ENCODE assay signal across 8 cellular contexts in the genomic region with DNA sequence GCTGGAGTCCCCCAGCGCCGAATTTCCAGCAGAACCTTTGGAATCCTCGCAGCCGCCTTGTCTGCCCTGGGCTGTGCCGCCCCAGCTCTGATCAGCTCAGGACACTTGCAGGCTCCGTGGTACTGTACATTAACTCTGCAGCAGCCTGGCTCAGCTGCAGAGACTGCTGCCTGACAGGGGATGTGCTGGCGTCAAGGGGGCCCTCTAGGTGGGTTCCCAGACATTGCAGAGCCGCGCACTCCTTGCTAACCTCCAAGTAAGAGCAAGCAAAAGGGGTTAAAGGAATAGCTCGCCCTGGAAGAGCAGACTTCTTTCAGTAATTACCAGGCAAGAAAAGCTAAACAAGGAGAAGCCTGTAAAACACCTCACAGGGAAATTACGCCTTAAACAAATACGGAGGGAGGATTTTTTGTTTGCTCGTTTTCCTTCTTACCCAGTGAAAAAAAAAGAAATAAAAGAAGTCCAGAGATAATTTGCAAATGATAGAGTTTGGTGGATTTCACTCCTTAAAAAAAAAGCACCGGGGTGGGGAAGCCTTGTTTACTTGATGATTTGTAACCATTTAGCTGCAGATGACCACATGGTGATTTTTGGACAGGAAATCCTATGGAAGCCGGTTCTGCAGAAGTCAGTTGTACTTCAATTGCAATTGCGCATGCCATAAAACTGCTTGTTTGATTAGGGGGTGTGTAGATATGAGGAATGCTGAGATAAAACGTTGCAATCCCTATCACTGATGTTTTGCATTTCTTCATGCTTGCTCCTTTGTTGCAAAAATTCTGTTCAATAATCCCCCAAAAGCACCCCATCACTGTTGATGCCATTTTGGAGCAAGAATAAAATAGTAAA.
DNase-seq lines count a peak whose midpoint lies in the region; ATAC-seq and TF ChIP-seq lines count a peak whose summit lies in the region.
"Had no signal": no experiment of that assay in that cellular context is flagged by ENCODE, and none has a peak within 500 bp of the region (broad histone marks: within the 10 kb centered on the region; RNA-seq: fewer than 3 reads in every experiment).

No MANE protein-coding gene starts in this region.

- ATAC-seq in GM18909 (IDR thresholded peaks at IDR 0.05; ENCODE audit: poor library complexity, unreplicated experiment) (no peak), HG03097 (IDR thresholded peaks at IDR 0.05; ENCODE audit: low FRiP score, unreplicated experiment) (no peak)
- ATAC-seq: T-cell had no signal

- H3K9ac ChIP-seq in mucosa of rectum (ENCODE audit: low read depth in 1 of 2, low read length in 2 of 2) = peak overlapping the region; percentile 1 to 74

- no peaks in the 10 kb centered on the region for H3K27me3 ChIP-seq in mucosa of rectum (ENCODE audit: control insufficient read depth in 2 of 2, insufficient read depth in 2 of 2, low read length in 2 of 2)

- no peaks in the 10 kb centered on the region for H3K9me3 ChIP-seq in mucosa of rectum (ENCODE audit: control insufficient read depth in 2 of 2, low read length in 2 of 2)

- H3K36me3 ChIP-seq in mucosa of rectum (ENCODE audit: control insufficient read depth in 2 of 2, insufficient read depth in 2 of 2, low read length in 2 of 2) = no peaks in the 10 kb centered on the region

- peak; percentile 79 for DNase-seq in HCEC 1CT
- DNase-seq in NCI-H774 (lab: John Stamatoyannopoulos, UW) = peak; percentile 67
- DNase-seq in erythroblast (lab: John Stamatoyannopoulos, UW) = peak; percentile 14 to 32
- DNase-seq in HUDEP-2 (lab: John Stamatoyannopoulos, UW; ENCODE audit: unreplicated experiment in 76 of 76) = no peak

- H3K27ac ChIP-seq in mucosa of rectum (ENCODE audit: low read depth in 2 of 2, low read length in 2 of 2) = peak overlapping the region; percentile 80 to 82

- H3K4me3 ChIP-seq in mucosa of rectum (ENCODE audit: low read length in 2 of 2) = peak overlapping the region; percentile 71 to 72

- TF ChIP-seq POLR2A in erythroblast (IDR thresholded peaks at IDR 0.05; ENCODE audit: low read length) = no peak

- H3K4me1 ChIP-seq in mucosa of rectum (ENCODE audit: control insufficient read depth in 2 of 2, insufficient read depth in 2 of 2, low read length in 2 of 2) = peaks cover 15 to 36% of the 10 kb centered on the region in 2 donors

Comparison
In these comparisons a context has a peak if more than half of its experiments do, and no peak if none do; other contexts are left out.
1. DNase-seq: peak in HCEC 1CT (single experiment), NCI-H774 (single experiment) and erythroblast (2 of 2); none in HUDEP-2 (0 of 76).